ENCODE assay signal across 21 cellular contexts in genomic region chr10:44380829-44381600, GRCh38. TPM values are rescaled to one million over a fixed set of nuclear protein-coding genes. Genes with fewer than 3 reads are reported as not detected.
DNase-seq lines count a peak whose midpoint lies in the region; ATAC-seq and TF ChIP-seq lines count a peak whose summit lies in the region.
"Had no signal": no experiment of that assay in that cellular context is flagged by ENCODE, and none has a peak within 500 bp of the region (broad histone marks: within the 10 kb centered on the region; RNA-seq: fewer than 3 reads in every experiment).

No MANE protein-coding gene starts in this region.

- TF ChIP-seq CTCF in GM23338 (conservative IDR thresholded peaks at IDR 0.05; ENCODE audit: low read depth in 2 of 2) (no peak), WTC11 (IDR thresholded peaks at IDR 0.05) (no peak)

- H3K27me3 Mint-ChIP-seq in GM23338 (ENCODE audit: insufficient read depth, low read depth, poor library complexity) (peaks cover 22% of the 10 kb centered on the region), WTC11 (ENCODE audit: low read depth) (peaks cover 13% of the 10 kb centered on the region)

- no peak overlapping the region for H2AFZ ChIP-seq in GM23338
- H2AFZ ChIP-seq in mesenchymal stem cell (ENCODE audit: low read depth, low read length), result no peak overlapping the region

- H3K9me3 Mint-ChIP-seq in GM23338, result no peaks in the 10 kb centered on the region; the same call in 2 of the 3 replicates
- H3K9me3 Mint-ChIP-seq in WTC11, result no peaks in the 10 kb centered on the region
- H3K9me3 Mint-ChIP-seq: activated naive CD4-positive, alpha-beta T cell treated with anti-CD3 and anti-CD28 coated beads, Interleukin-2, amount 50 U/mL, for 24 hours; dendritic cell treated with granulocyte-macrophage colony-stimulating factor and Interleukin-4, amounts not matched to agents 40 ng/mL and 50 ng/mL, for 4 days; natural killer cell; T-cell had no signal

- no peak overlapping the region for H2BK12ac ChIP-seq in mesenchymal stem cell (ENCODE audit: low read length in 2 of 2)

- H3K4ac ChIP-seq in mesenchymal stem cell (ENCODE audit: low read depth in 1 of 2, low read length in 2 of 2), result no peak overlapping the region

- DNase-seq in GM23338 (ENCODE audit: low spot score) (peak; percentile 39), WTC11 (ENCODE audit: low spot score) (no peak), mesenchymal stem cell (no peak), HUDEP-2 (lab: John Stamatoyannopoulos, UW; ENCODE audit: unreplicated experiment in 76 of 76) (no peak)
- DNase-seq in activated naive CD4-positive, alpha-beta T cell treated with anti-CD3 and anti-CD28 coated beads, Interleukin-2, amount 50 U/mL, for 16 hours, result no peak
- DNase-seq: Calu3; natural killer cell; NCI-H2081; NCI-H446 treated with DMSO at 0.1 percent for 48 hours; stimulated activated naive CD4-positive, alpha-beta T cell; T-cell had no signal

- H3K9me3 ChIP-seq in mesenchymal stem cell (ENCODE audit: control insufficient read depth, low read length) (no peaks in the 10 kb centered on the region), subcutaneous abdominal adipose tissue (ENCODE audit: control insufficient read depth in 5 of 5, low read length in 5 of 5) (no peaks in the 10 kb centered on the region)
- H3K9me3 ChIP-seq: gastroesophageal sphincter, HAP-1 had no signal

- no peak overlapping the region for H2BK120ac ChIP-seq in mesenchymal stem cell (ENCODE audit: low read depth, low read length)

- H2BK5ac ChIP-seq in mesenchymal stem cell (ENCODE audit: low read depth, low read length, poor library complexity, severe bottlenecking), result no peak overlapping the region

- H3K4me3 ChIP-seq in GM23338 (peak overlapping the region; percentile 85), mesenchymal stem cell (ENCODE audit: insufficient read depth in 1 of 2, low read depth in 1 of 2, low read length in 2 of 2) (peak overlapping the region in 1 of 2 experiments; percentile 89), subcutaneous abdominal adipose tissue (ENCODE audit: low read depth in 1 of 5, low read length in 5 of 5) (peak overlapping the region in 3 of 5 donors; percentile 2 to 37 (median 17))
- H3K4me3 ChIP-seq: HAP-1, lung had no signal

- H3K27me3 ChIP-seq in GM23338 (ENCODE audit: insufficient read depth), result peaks cover 23% of the 10 kb centered on the region
- peaks cover 3 to 9% of the 10 kb centered on the region in 2 experiments for H3K27me3 ChIP-seq in mesenchymal stem cell (ENCODE audit: control insufficient read depth in 1 of 2, insufficient read depth in 1 of 2, low read length in 2 of 2)
- H3K27me3 ChIP-seq in subcutaneous abdominal adipose tissue (ENCODE audit: control insufficient read depth in 5 of 5, insufficient read depth in 4 of 5, low read length in 5 of 5), result peaks cover 0 to 23% (median 4%) of the 10 kb centered on the region in 5 donors

- H3K4me1 Mint-ChIP-seq in GM23338 (peaks cover 70% of the 10 kb centered on the region), WTC11 (peaks cover 74% of the 10 kb centered on the region)
- H3K4me1 Mint-ChIP-seq: natural killer cell had no signal

- H3K27ac Mint-ChIP-seq in GM23338 (peak overlapping the region; percentile 88), WTC11 (peak overlapping the region; percentile 92)
- H3K27ac Mint-ChIP-seq: activated naive CD4-positive, alpha-beta T cell treated with anti-CD3 and anti-CD28 coated beads, Interleukin-2, amount 50 U/mL, for 24 hours; dendritic cell treated with granulocyte-macrophage colony-stimulating factor and Interleukin-4, amounts not matched to agents 40 ng/mL and 50 ng/mL, for 4 days; natural killer cell; T-cell had no signal

- POLR2A ChIA-PET in WTC11 (lab: Charles Lee), result interaction anchor here (1.4 to 3.9 kb wide), 2 partner anchors 10 to 18 kb away, joined by 6 to 19 read pairs; no protein-coding TSS in a partner anchor

- H2AK5ac ChIP-seq in mesenchymal stem cell (ENCODE audit: low read length, severe bottlenecking), result no peak overlapping the region

- H4K20me1 ChIP-seq in GM23338 (replicated peaks; ENCODE audit: insufficient read depth), result no peaks in the 10 kb centered on the region

- H3K4me2 ChIP-seq in GM23338, result peak overlapping the region; percentile 96
- no peak overlapping the region for H3K4me2 ChIP-seq in mesenchymal stem cell (ENCODE audit: low read length, poor library complexity, severe bottlenecking)
- H3K4me2 ChIP-seq: KMS-11 had no signal

- H3K9me2 ChIP-seq in GM23338 (ENCODE audit: insufficient read depth), result no peaks in the 10 kb centered on the region

- H3K36me3 ChIP-seq in GM23338 (ENCODE audit: insufficient read depth) (peaks cover 23% of the 10 kb centered on the region), mesenchymal stem cell (ENCODE audit: control insufficient read depth in 1 of 2, insufficient read depth in 2 of 2, low read depth in 1 of 2, low read length in 2 of 2) (peaks cover 16 to 50% of the 10 kb centered on the region in 2 experiments), subcutaneous abdominal adipose tissue (ENCODE audit: control insufficient read depth in 5 of 5, insufficient read depth in 5 of 5, low read length in 5 of 5) (peaks cover 3 to 45% (median 32%) of the 10 kb centered on the region in 5 donors)
- H3K36me3 ChIP-seq: HAP-1 had no signal

- H3K36me3 Mint-ChIP-seq in GM23338 (ENCODE audit: low read depth) (peaks cover 55% of the 10 kb centered on the region), WTC11 (peaks cover 44% of the 10 kb centered on the region)
- H3K36me3 Mint-ChIP-seq: activated naive CD4-positive, alpha-beta T cell treated with anti-CD3 and anti-CD28 coated beads, Interleukin-2, amount 50 U/mL, for 24 hours; natural killer cell; T-cell had no signal

- H3K18ac ChIP-seq in mesenchymal stem cell (ENCODE audit: low read depth in 1 of 2, low read length in 2 of 2), result no peak overlapping the region

- peaks cover 15% of the 10 kb centered on the region for H3K79me1 ChIP-seq in mesenchymal stem cell (replicated peaks; ENCODE audit: low read length, poor library complexity, severe bottlenecking)

- no peak overlapping the region for H3K14ac ChIP-seq in mesenchymal stem cell (ENCODE audit: low read length in 2 of 2)

- no peak overlapping the region for H4K91ac ChIP-seq in mesenchymal stem cell (ENCODE audit: low read length)

- ATAC-seq in GM23338 (no peak), WTC11 (no peak), HG03442 (IDR thresholded peaks at IDR 0.05; ENCODE audit: unreplicated experiment) (no peak)
- ATAC-seq: gastroesophageal sphincter, natural killer cell, T-cell had no signal

- H3K9ac ChIP-seq in mesenchymal stem cell (ENCODE audit: low read length) (peak overlapping the region; percentile 91), subcutaneous abdominal adipose tissue (ENCODE audit: low read length in 5 of 5) (no peak overlapping the region)
- H3K9ac ChIP-seq: KMS-11 had no signal

- H4K8ac ChIP-seq in mesenchymal stem cell (ENCODE audit: low read length), result no peak overlapping the region

- no peak overlapping the region for H2BK15ac ChIP-seq in mesenchymal stem cell (ENCODE audit: low read depth, poor library complexity, severe bottlenecking)

- H3K4me3 Mint-ChIP-seq in GM23338 (peak overlapping the region; percentile 44; the same call in 2 of the 3 replicates), WTC11 (peak overlapping the region; percentile 82)
- H3K4me3 Mint-ChIP-seq: activated naive CD4-positive, alpha-beta T cell treated with anti-CD3 and anti-CD28 coated beads, Interleukin-2, amount 50 U/mL, for 24 hours; dendritic cell treated with granulocyte-macrophage colony-stimulating factor and Interleukin-4, amounts not matched to agents 40 ng/mL and 50 ng/mL, for 4 days; natural killer cell; T-cell had no signal

- H3F3A ChIP-seq in GM23338 (replicated peaks; ENCODE audit: low read depth), result peaks cover 6% of the 10 kb centered on the region; the same call in 1 of the 2 replicates

- H3K27ac ChIP-seq in GM23338 (ENCODE audit: low read depth) (peak overlapping the region; percentile 95), mesenchymal stem cell (ENCODE audit: low read length, poor library complexity, severe bottlenecking) (no peak overlapping the region), subcutaneous abdominal adipose tissue (ENCODE audit: low read depth, low read length) (no peak overlapping the region)
- H3K27ac ChIP-seq: epithelial cell of prostate, KMS-11, RWPE1 had no signal

- 94% methylated on average over 6 of the region's 8 CpGs for WGBS in mesenchymal stem cell

- H3K4me1 ChIP-seq in GM23338 (ENCODE audit: insufficient read depth), result peaks cover 34% of the 10 kb centered on the region
- H3K4me1 ChIP-seq in mesenchymal stem cell (ENCODE audit: control insufficient read depth, insufficient read depth, low read depth, low read length), result peaks cover 35% of the 10 kb centered on the region
- peaks cover 2 to 45% (median 38%) of the 10 kb centered on the region in 5 donors for H3K4me1 ChIP-seq in subcutaneous abdominal adipose tissue (ENCODE audit: control insufficient read depth in 5 of 5, insufficient read depth in 5 of 5, low read length in 5 of 5)
- H3K4me1 ChIP-seq: HAP-1 had no signal

- CTCF ChIA-PET in WTC11 (lab: Charles Lee), result interaction anchor here (0.9 to 4.9 kb wide), 10 partner anchors 10 to 73 kb away, joined by 3 to 40 read pairs (median 4); no protein-coding TSS in a partner anchor

- no peak overlapping the region for H3K23ac ChIP-seq in mesenchymal stem cell (ENCODE audit: low read length in 2 of 2)

- H3K79me2 ChIP-seq in GM23338 (replicated peaks; ENCODE audit: insufficient read depth), result peaks cover 71% of the 10 kb centered on the region

TF ChIP-seq in WTC11, 78 proteins besides CTCF, POLR2A, EP300 and RAD21:
- TF ChIP-seq ETV6 (CRISPR knock-in tag; IDR thresholded peaks at IDR 0.05) (no peak), ZNF232 (CRISPR knock-in tag; IDR thresholded peaks at IDR 0.05) (no peak), ZNF138 (CRISPR knock-in tag; conservative IDR thresholded peaks at IDR 0.05) (no peak), ZNF423 (CRISPR knock-in tag; IDR thresholded peaks at IDR 0.05) (0 out of 2 replicates have a peak, but pooled peaks have one; percentile 16)

RNA-seq across cellular contexts. Expression of gene CXCL12, which starts 3.9 kb away (rescaled TPM):
- 47.3 and 53.8 TPM in 2 replicates for total RNA-seq in GM23338 (2014; rRNA removed; shearing (Covaris generic))
- polyA plus RNA-seq in GM23338 (2016; fragmentation: Nextera tagmentation; extraction: Ambion mirVana), result 58.5 and 63.7 TPM in 2 replicates
- total RNA-seq in WTC11 (2021), result 52.4 to 64.3 TPM (median 59.6 TPM) in 3 replicates
- polyA plus RNA-seq in mesenchymal stem cell (2013, experiment 1 of 2), result 734 TPM
- 748 TPM for polyA plus RNA-seq in mesenchymal stem cell (2013, experiment 2 of 2)
- total RNA-seq: Calu3, natural killer cell had no signal
